ENCODE assay signal across 1 cellular context in the genomic region with DNA sequence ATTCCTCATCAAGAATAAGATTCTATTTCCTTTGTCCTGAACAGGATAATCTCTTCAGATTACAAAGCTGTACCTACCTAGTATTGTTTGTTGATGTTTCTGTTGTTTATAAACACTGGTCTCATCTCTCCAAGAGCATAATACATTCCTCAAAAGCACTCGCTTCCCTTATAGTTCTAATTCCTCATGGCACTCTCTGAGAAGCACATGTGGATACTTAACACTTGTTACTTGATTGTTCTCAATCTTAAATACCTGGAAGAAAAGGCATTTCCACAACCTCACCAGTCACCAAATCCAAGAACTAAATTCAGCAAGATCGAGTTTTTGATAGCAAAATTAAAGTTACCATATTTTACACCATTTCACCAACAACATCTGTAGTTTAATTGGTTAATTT.
TF ChIP-seq lines count a peak whose summit lies in the region.

No MANE protein-coding gene starts in this region.

TF ChIP-seq in IMR-90, 13 proteins besides CTCF, POLR2A, EP300 and RAD21 (continued from another document):
- TF ChIP-seq USF2 (IDR thresholded peaks at IDR 0.05; ENCODE audit: low read depth, low read length) (no peak), MAFK (IDR thresholded peaks at IDR 0.05; ENCODE audit: low read depth, low read length) (no peak), CHD1 (IDR thresholded peaks at IDR 0.05; ENCODE audit: low read depth, low read length) (no peak), NFE2L2 (IDR thresholded peaks at IDR 0.05; ENCODE audit: low read depth, low read length) (no peak)
